Comparison of ENCODE assay signal across 10 cellular contexts in genomic region chr2:179253226-179253625, GRCh38. TPM values are rescaled to one million over a fixed set of nuclear protein-coding genes. Genes with fewer than 3 reads are reported as not detected.
A peak's percentile ranks its signal among the peaks of the same experiment; 100 is the strongest.
DNase-seq lines count a peak whose midpoint lies in the region; ATAC-seq and TF ChIP-seq lines count a peak whose summit lies in the region.
"Had no signal": no experiment of that assay in that cellular context is flagged by ENCODE, and none has a peak within 500 bp of the region (broad histone marks: within the 10 kb centered on the region; RNA-seq: fewer than 3 reads in every experiment).

No MANE protein-coding gene starts in this region.

- TF ChIP-seq POLR2A in sigmoid colon (IDR thresholded peaks at IDR 0.05): no peak

- no peak for TF ChIP-seq CTCF in sigmoid colon (IDR thresholded peaks at IDR 0.05)
- no peak for TF ChIP-seq CTCF in WERI-Rb-1 (IDR thresholded peaks at IDR 0.05; ENCODE audit: low read depth, low read length)

- H3K4me3 ChIP-seq in sigmoid colon: no peak overlapping the region
- H3K4me3 ChIP-seq in WERI-Rb-1 (ENCODE audit: low read depth, low read length): no peak overlapping the region

- intact Hi-C loops in sigmoid colon (cut with DNase I): no loop called here

- peak; percentile 65 for ATAC-seq in HG02678 (IDR thresholded peaks at IDR 0.05; ENCODE audit: unreplicated experiment)
- ATAC-seq in stimulated activated memory B cell treated with anti-CD40 and anti-IgM and Interleukin-4, amounts not matched to agents 10 μg/mL and 1 μg/mL and 100 μg/mL, for 72 hours: peak; percentile 71

- H3K9me3 ChIP-seq in sigmoid colon (no peaks in the 10 kb centered on the region), WERI-Rb-1 (ENCODE audit: severe bottlenecking) (peaks cover 3% of the 10 kb centered on the region)

- no peaks in the 10 kb centered on the region for H3K36me3 ChIP-seq in sigmoid colon
- no peaks in the 10 kb centered on the region for H3K36me3 ChIP-seq in WERI-Rb-1

- H3K4me1 ChIP-seq in sigmoid colon: peaks cover 0 to 26% (median 18%) of the 10 kb centered on the region in 4 donors

- 11 to 35% methylated on average over 1 of the region's 1 CpG for WGBS in sigmoid colon, 2 donors

- H3K4me1 Mint-ChIP-seq in T-helper 1 cell treated with Interleukin-12 subunit alpha and Interleukin-12 subunit beta and Interleukin-4 antibody, amounts not matched to agents 30 μg/mL and 1 μg/mL, for 36 hours (ENCODE audit: low read depth): peaks cover 40% of the 10 kb centered on the region
- peaks cover 58 to 68% (median 67%) of the 10 kb centered on the region in 3 donors for H3K4me1 Mint-ChIP-seq in IgD-negative memory B cell
- peaks cover 74% of the 10 kb centered on the region for H3K4me1 Mint-ChIP-seq in stimulated activated memory B cell treated with anti-CD40 and anti-IgM and Interleukin-4, amounts not matched to agents 10 μg/mL and 1 μg/mL and 100 μg/mL, for 72 hours

- no peak for DNase-seq in T-helper 1 cell
- DNase-seq in NCI-H2081 treated with DMSO at 0.1 percent for 48 hours (lab: John Stamatoyannopoulos, UW): no peak
- DNase-seq in sigmoid colon: no peak
- DNase-seq in WERI-Rb-1: no peak
- DNase-seq: foreskin fibroblast had no signal

- H3K27ac ChIP-seq in sigmoid colon (no peak overlapping the region), WERI-Rb-1 (no peak overlapping the region)
- H3K27ac ChIP-seq: 22Rv1 had no signal

- no peak overlapping the region for H3K4me3 Mint-ChIP-seq in T-helper 1 cell treated with Interleukin-12 subunit alpha and Interleukin-12 subunit beta and Interleukin-4 antibody, amounts not matched to agents 30 μg/mL and 1 μg/mL, for 36 hours
- H3K4me3 Mint-ChIP-seq in IgD-negative memory B cell: peak overlapping the region; percentile 41 to 89 (median 72)
- H3K4me3 Mint-ChIP-seq in stimulated activated memory B cell treated with anti-CD40 and anti-IgM and Interleukin-4, amounts not matched to agents 10 μg/mL and 1 μg/mL and 100 μg/mL, for 72 hours: peak overlapping the region; percentile 49

- peak overlapping the region; percentile 28 for H3K27ac Mint-ChIP-seq in T-helper 1 cell treated with Interleukin-12 subunit alpha and Interleukin-12 subunit beta and Interleukin-4 antibody, amounts not matched to agents 30 μg/mL and 1 μg/mL, for 36 hours
- peak overlapping the region in 2 of 3 donors; percentile 91 to 92 for H3K27ac Mint-ChIP-seq in IgD-negative memory B cell
- H3K27ac Mint-ChIP-seq in stimulated activated memory B cell treated with anti-CD40 and anti-IgM and Interleukin-4, amounts not matched to agents 10 μg/mL and 1 μg/mL and 100 μg/mL, for 72 hours: peak overlapping the region; percentile 83

- H3K27me3 ChIP-seq in sigmoid colon (no peaks in the 10 kb centered on the region), WERI-Rb-1 (ENCODE audit: insufficient read depth, low read depth, severe bottlenecking) (no peaks in the 10 kb centered on the region)

- peaks cover 4% of the 10 kb centered on the region for H3K27me3 Mint-ChIP-seq in T-helper 1 cell treated with Interleukin-12 subunit alpha and Interleukin-12 subunit beta and Interleukin-4 antibody, amounts not matched to agents 30 μg/mL and 1 μg/mL, for 36 hours (ENCODE audit: low read depth)
- no peaks in the 10 kb centered on the region for H3K27me3 Mint-ChIP-seq in IgD-negative memory B cell
- H3K27me3 Mint-ChIP-seq in stimulated activated memory B cell treated with anti-CD40 and anti-IgM and Interleukin-4, amounts not matched to agents 10 μg/mL and 1 μg/mL and 100 μg/mL, for 72 hours: no peaks in the 10 kb centered on the region

- TF ChIP-seq EP300 in sigmoid colon (IDR thresholded peaks at IDR 0.05): no peak

- H3K36me3 Mint-ChIP-seq in T-helper 1 cell treated with Interleukin-12 subunit alpha and Interleukin-12 subunit beta and Interleukin-4 antibody, amounts not matched to agents 30 μg/mL and 1 μg/mL, for 36 hours (ENCODE audit: low read depth): peaks cover 8% of the 10 kb centered on the region
- H3K36me3 Mint-ChIP-seq in IgD-negative memory B cell: peaks cover 3% of the 10 kb centered on the region
- H3K36me3 Mint-ChIP-seq in stimulated activated memory B cell treated with anti-CD40 and anti-IgM and Interleukin-4, amounts not matched to agents 10 μg/mL and 1 μg/mL and 100 μg/mL, for 72 hours: peaks cover 6% of the 10 kb centered on the region

- peaks cover 13% of the 10 kb centered on the region for H3K9me3 Mint-ChIP-seq in T-helper 1 cell treated with Interleukin-12 subunit alpha and Interleukin-12 subunit beta and Interleukin-4 antibody, amounts not matched to agents 30 μg/mL and 1 μg/mL, for 36 hours
- H3K9me3 Mint-ChIP-seq in IgD-negative memory B cell: peaks cover 0 to 11% (median 0%) of the 10 kb centered on the region in 3 donors
- no peaks in the 10 kb centered on the region for H3K9me3 Mint-ChIP-seq in stimulated activated memory B cell treated with anti-CD40 and anti-IgM and Interleukin-4, amounts not matched to agents 10 μg/mL and 1 μg/mL and 100 μg/mL, for 72 hours

RNA-seq across cellular contexts. Expression of gene SESTD1, which starts 11.4 kb away (rescaled TPM):
- polyA plus RNA-seq in IgD-negative memory B cell (23.6 TPM), sigmoid colon (10 to 100 TPM in 2 of 3 donors, 1 to 10 TPM in 1; 9.5 to 21.6 (median 12.8) TPM)
- total RNA-seq in sigmoid colon: 10 to 100 TPM; 31.0 to 52.3 (median 41.0) TPM

Comparison
In these comparisons a context has a peak if more than half of its experiments do, and no peak if none do; other contexts are left out.
1. H3K27ac Mint-ChIP-seq: peak in every context shown above with its lines; median percentile 92 in IgD-negative memory B cell; 83 in stimulated activated memory B cell treated with anti-CD40 and anti-IgM and Interleukin-4, amounts not matched to agents 10 μg/mL and 1 μg/mL and 100 μg/mL, for 72 hours; 28 in T-helper 1 cell treated with Interleukin-12 subunit alpha and Interleukin-12 subunit beta and Interleukin-4 antibody, amounts not matched to agents 30 μg/mL and 1 μg/mL, for 36 hours.